In genomic region chr2:18752022-18752493, GRCh38 we compare ENCODE assay signal across 1 cellular context.
TF ChIP-seq lines count a peak whose summit lies in the region.

No MANE protein-coding gene starts in this region.

TF ChIP-seq in HepG2, 621 proteins besides CTCF, POLR2A, EP300 and RAD21 (continued from another document and continues in another):
- TF ChIP-seq FOXP4 (CRISPR knock-in tag; IDR thresholded peaks at IDR 0.05) (peak; percentile 90), PPARG (CRISPR knock-in tag; conservative IDR thresholded peaks at IDR 0.05) (0 out of 2 replicates have a peak, but pooled peaks have one; percentile 50), ZNF609 (CRISPR knock-in tag; IDR thresholded peaks at IDR 0.05; ENCODE audit: borderline replicate concordance) (peak; percentile 91; the same call in 1 of the 2 replicates), NFE2L2 (IDR thresholded peaks at IDR 0.05; ENCODE audit: low read length) (no peak), SOX6 (IDR thresholded peaks at IDR 0.05) (no peak), SOX6 (CRISPR knock-in tag; IDR thresholded peaks at IDR 0.05) (peak; percentile 74), ZKSCAN5 (CRISPR knock-in tag; IDR thresholded peaks at IDR 0.05) (peak; percentile 97), SRSF1 (optimal IDR thresholded peaks at IDR 0.05; ENCODE audit: low read depth, low read length) (no peak), SIX4 (CRISPR knock-in tag; IDR thresholded peaks at IDR 0.05) (no peak), ZNF644 (CRISPR knock-in tag; IDR thresholded peaks at IDR 0.05; ENCODE audit: low read depth) (0 out of 2 replicates have a peak, but pooled peaks have one; percentile 51), POGZ (CRISPR knock-in tag; IDR thresholded peaks at IDR 0.05) (peak; percentile 57; the same call in 1 of the 2 replicates), ZNF746 (CRISPR knock-in tag; IDR thresholded peaks at IDR 0.05) (no peak), ARID3A (IDR thresholded peaks at IDR 0.05; ENCODE audit: low read depth, low read length) (peak; percentile 43; the same call in 1 of the 2 replicates), HNF1B (CRISPR knock-in tag; IDR thresholded peaks at IDR 0.05) (peak; percentile 48; the same call in 1 of the 2 replicates), FOXA1 (IDR thresholded peaks at IDR 0.05) (no peak), FOXA1 (CRISPR knock-in tag; IDR thresholded peaks at IDR 0.05) (peak; percentile 66), PATZ1 (CRISPR knock-in tag; IDR thresholded peaks at IDR 0.05) (no peak), FOXC1 (CRISPR knock-in tag; IDR thresholded peaks at IDR 0.05; ENCODE audit: borderline replicate concordance) (0 out of 2 replicates have a peak, but pooled peaks have one; percentile 55), PHF21A (CRISPR knock-in tag; IDR thresholded peaks at IDR 0.05) (peak; percentile 36; the same call in 1 of the 2 replicates), TBX2 (CRISPR knock-in tag; IDR thresholded peaks at IDR 0.05; ENCODE audit: borderline replicate concordance) (peak; percentile 42; the same call in 1 of the 2 replicates), ZNF335 (CRISPR knock-in tag; IDR thresholded peaks at IDR 0.05) (0 out of 2 replicates have a peak, but pooled peaks have one; percentile 23), FOXP1 (IDR thresholded peaks at IDR 0.05) (no peak), FOXP1 (CRISPR knock-in tag; IDR thresholded peaks at IDR 0.05) (peak; percentile 89), KMT2B (CRISPR knock-in tag; IDR thresholded peaks at IDR 0.05) (0 out of 2 replicates have a peak, but pooled peaks have one; percentile 34), TCF7L2 (IDR thresholded peaks at IDR 0.05; ENCODE audit: low read depth, low read length) (no peak), SOX13 (IDR thresholded peaks at IDR 0.05) (no peak), SOX13 (CRISPR knock-in tag; conservative IDR thresholded peaks at IDR 0.05 in 1 of 2, IDR thresholded peaks at IDR 0.05 in 1 of 2) (peak in 1 of 2 experiments; percentile 51; a peak in 1 of 4 replicates), SAP130 (CRISPR knock-in tag; IDR thresholded peaks at IDR 0.05; ENCODE audit: low read depth) (peak; percentile 34; the same call in 1 of the 2 replicates), SOX5 (CRISPR knock-in tag; IDR thresholded peaks at IDR 0.05; ENCODE audit: borderline replicate concordance) (peak; percentile 35; the same call in 1 of the 2 replicates), AHDC1 (CRISPR knock-in tag; IDR thresholded peaks at IDR 0.05; ENCODE audit: borderline replicate concordance) (peak; percentile 32; the same call in 1 of the 2 replicates), ZNF12 (CRISPR knock-in tag; IDR thresholded peaks at IDR 0.05) (peak; percentile 65; the same call in 1 of the 2 replicates), PAXIP1 (CRISPR knock-in tag; conservative IDR thresholded peaks at IDR 0.05) (peak; percentile 68), ATF1 (CRISPR knock-in tag; IDR thresholded peaks at IDR 0.05) (no peak), ZNF589 (CRISPR knock-in tag; conservative IDR thresholded peaks at IDR 0.05) (no peak), NR2F6 (IDR thresholded peaks at IDR 0.05) (no peak), NR2F6 (CRISPR knock-in tag; IDR thresholded peaks at IDR 0.05) (peak; percentile 80), ZSCAN12 (CRISPR knock-in tag; IDR thresholded peaks at IDR 0.05) (no peak), MIXL1 (CRISPR knock-in tag; IDR thresholded peaks at IDR 0.05) (0 out of 2 replicates have a peak, but pooled peaks have one; percentile 34), MAFF (IDR thresholded peaks at IDR 0.05; ENCODE audit: low read depth, low read length) (no peak), ZNF441 (CRISPR knock-in tag; IDR thresholded peaks at IDR 0.05; ENCODE audit: borderline replicate concordance) (0 out of 2 replicates have a peak, but pooled peaks have one; percentile 34), YEATS2 (CRISPR knock-in tag; IDR thresholded peaks at IDR 0.05; ENCODE audit: borderline replicate concordance) (peak; percentile 13; the same call in 1 of the 2 replicates)
